8 cellular contexts compared by ENCODE assay signal in genomic region chr7:127514499-127514898, GRCh38.
DNase-seq lines count a peak whose midpoint lies in the region; ATAC-seq and TF ChIP-seq lines count a peak whose summit lies in the region.

No MANE protein-coding gene starts in this region.

- in situ Hi-C loops in GM13977 (cut with MboI; ENCODE audit: low pct_unique_long_range_greater_than_20kb, low sequenced_read_pairs, unreplicated experiment): no loop called here
- in situ Hi-C loops in astrocyte of the spinal cord (cut with HindIII; ENCODE audit: low sequenced_read_pairs): no loop called here

- ATAC-seq in GM19397 (IDR thresholded peaks at IDR 0.05; ENCODE audit: unreplicated experiment): no peak

- DNase-seq in AG09309 (ENCODE audit: low read depth): peak; percentile 5
- DNase-seq in GM13977 (ENCODE audit: low spot score): peak; percentile 30
- DNase-seq in NCI-H2081 (lab: John Stamatoyannopoulos, UW): peak; percentile 29 to 60
- DNase-seq in astrocyte of the spinal cord (ENCODE audit: low read depth, low spot score): peak; percentile 28
- DNase-seq in left kidney (ENCODE audit: low read depth, low spot score): peak; percentile 67
- no peak for DNase-seq in GOT3 (lab: John Stamatoyannopoulos, UW)
- no peak for DNase-seq in OCI-M2 (lab: John Stamatoyannopoulos, UW; ENCODE audit: unreplicated experiment)

- H3K4me3 ChIP-seq in AG09309 (ENCODE audit: control insufficient read depth, low read depth, low read length) (no peak overlapping the region), astrocyte of the spinal cord (ENCODE audit: low read depth, low read length) (no peak overlapping the region)

- peak; percentile 48 for TF ChIP-seq CTCF in AG09309 (IDR thresholded peaks at IDR 0.05; ENCODE audit: control insufficient read depth, insufficient read depth, low read depth, low read length, missing control alignments)
- peak; percentile 24 for TF ChIP-seq CTCF in GM13977 (IDR thresholded peaks at IDR 0.05; ENCODE audit: extremely low read depth, insufficient read depth, missing control alignments)
- TF ChIP-seq CTCF in astrocyte of the spinal cord (IDR thresholded peaks at IDR 0.05; ENCODE audit: low read depth, low read length): peak; percentile 40

Comparison
In these comparisons a context has a peak if more than half of its experiments do, and no peak if none do; other contexts are left out.
1. DNase-seq: peak in AG09309 (single experiment), GM13977 (single experiment), NCI-H2081 (2 of 2), astrocyte of the spinal cord (single experiment) and left kidney (single experiment); none in GOT3 (single experiment) and OCI-M2 (single experiment).
2. Peak in every context shown above with its lines, with median percentiles within 50 percentile points of each other: CTCF ChIP-seq.